ENCODE assay signal across 14 cellular contexts in the genomic region with DNA sequence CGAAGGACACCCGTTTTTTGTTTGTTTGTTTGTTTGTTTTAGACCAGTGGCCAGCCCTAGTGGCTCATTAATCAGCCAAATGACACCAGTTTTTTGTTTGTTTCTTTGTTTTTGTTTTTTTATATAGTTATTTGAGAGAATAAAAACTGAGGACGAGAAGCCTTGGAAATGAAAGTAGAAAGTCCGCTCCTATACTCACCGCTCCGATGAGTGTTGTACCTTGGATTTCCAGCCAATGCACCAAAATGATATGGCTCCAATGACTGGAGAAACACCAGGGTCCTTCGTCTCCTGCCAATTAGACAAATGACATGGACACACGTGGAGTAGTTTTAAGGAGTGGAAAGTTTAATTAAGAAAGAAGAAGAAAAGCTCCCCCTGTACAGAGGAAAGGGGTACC.
DNase-seq lines count a peak whose midpoint lies in the region; ATAC-seq and TF ChIP-seq lines count a peak whose summit lies in the region.
"Had no signal": no experiment of that assay in that cellular context is flagged by ENCODE, and none has a peak within 500 bp of the region (broad histone marks: within the 10 kb centered on the region; RNA-seq: fewer than 3 reads in every experiment).

No MANE protein-coding gene starts in this region.

- TF ChIP-seq RAD21 in SK-N-SH (IDR thresholded peaks at IDR 0.05; ENCODE audit: low read length) = no peak

- H2AFZ ChIP-seq in SK-N-SH (ENCODE audit: low read depth) = peak overlapping the region; percentile 32

- TF ChIP-seq EP300 in SK-N-SH (IDR thresholded peaks at IDR 0.05; ENCODE audit: borderline replicate concordance in 1 of 2, low read depth in 1 of 2, low read length in 1 of 2) = no peak

- H4K20me1 ChIP-seq in SK-N-SH (ENCODE audit: insufficient read depth) = no peaks in the 10 kb centered on the region

- peaks cover 0 to 9% (median 0%) of the 10 kb centered on the region in 7 donors for H3K27me3 ChIP-seq in heart right ventricle
- H3K27me3 ChIP-seq in SK-N-SH (ENCODE audit: insufficient read depth) = no peaks in the 10 kb centered on the region; the same call in 1 of the 2 replicates
- no peaks in the 10 kb centered on the region for H3K27me3 ChIP-seq in lower lobe of right lung (ENCODE audit: low read depth)
- H3K27me3 ChIP-seq in subcutaneous abdominal adipose tissue (ENCODE audit: control insufficient read depth in 5 of 5, insufficient read depth in 4 of 5, low read length in 5 of 5) = peaks cover 0 to 5% (median 2%) of the 10 kb centered on the region in 5 donors
- H3K27me3 ChIP-seq: left lung had no signal

- ATAC-seq in heart right ventricle (no peak), Right ventricle myocardium superior (ENCODE audit: poor library complexity) (no peak), lower lobe of right lung (no peak), HG02610 (IDR thresholded peaks at IDR 0.05; ENCODE audit: unreplicated experiment) (no peak)
- ATAC-seq: activated CD8-positive, alpha-beta T cell treated with anti-CD3 and anti-CD28 coated beads, Interleukin-2, amount 10 ng/mL, durations not matched to agents 7 days and 5 days had no signal

- H3K36me3 ChIP-seq in heart right ventricle = no peaks in the 10 kb centered on the region
- no peaks in the 10 kb centered on the region for H3K36me3 ChIP-seq in SK-N-SH (replicated peaks in 1 of 2; ENCODE audit: control insufficient read depth in 1 of 2, insufficient read depth in 2 of 2, low read length in 1 of 2)
- no peaks in the 10 kb centered on the region for H3K36me3 ChIP-seq in lower lobe of right lung
- H3K36me3 ChIP-seq in subcutaneous abdominal adipose tissue (ENCODE audit: control insufficient read depth in 5 of 5, insufficient read depth in 5 of 5, low read length in 5 of 5) = no peaks in the 10 kb centered on the region
- H3K36me3 ChIP-seq: left lung had no signal

- H3K4me1 ChIP-seq in heart right ventricle = no peaks in the 10 kb centered on the region
- H3K4me1 ChIP-seq in SK-N-SH (ENCODE audit: control insufficient read depth in 1 of 2, insufficient read depth in 2 of 2, low read depth in 1 of 2, low read length in 1 of 2) = no peaks in the 10 kb centered on the region; a peak in 1 of 4 replicates
- no peaks in the 10 kb centered on the region for H3K4me1 ChIP-seq in lower lobe of right lung
- H3K4me1 ChIP-seq in subcutaneous abdominal adipose tissue (ENCODE audit: control insufficient read depth in 5 of 5, insufficient read depth in 5 of 5, low read length in 5 of 5) = peaks cover 0 to 3% (median 0%) of the 10 kb centered on the region in 5 donors
- H3K4me1 ChIP-seq: left lung had no signal

- no peak for DNase-seq in heart right ventricle
- DNase-seq in Right ventricle myocardium superior = no peak
- DNase-seq in SK-N-SH = no peak
- no peak for DNase-seq in lower lobe of right lung
- DNase-seq in MV-4-11 (lab: John Stamatoyannopoulos, UW) = no peak
- DNase-seq in SKM-1 (lab: John Stamatoyannopoulos, UW; ENCODE audit: unreplicated experiment) = no peak
- DNase-seq: activated CD4-positive, CD25-positive, alpha-beta regulatory T cell; activated naive CD4-positive, alpha-beta T cell treated with Interleukin-2 at 50 U/mL for 16 hours; activated T-cell treated with anti-CD3 and anti-CD28 coated beads, Interleukin-2, amount 50 U/mL, for 24 hours; left lung; occipital lobe had no signal

- intact Hi-C loops in heart right ventricle (cut with DNase I) (loop anchor here in 9 of 10 donors (2.0 to 10.0 kb wide), 9 partner anchors 52 to 205 kb away; no protein-coding TSS in a partner anchor), Right ventricle myocardium superior (cut with DNase I) (loop anchor here (5.0 kb wide), 2 partner anchors 100 to 205 kb away; no protein-coding TSS in a partner anchor), lower lobe of right lung (cut with DNase I) (no loop called here)

- no peaks in the 10 kb centered on the region for H3K9me2 ChIP-seq in SK-N-SH

- POLR2A ChIA-PET in SK-N-SH (lab: Yijun Ruan, JAX) = no interaction called here

- no peaks in the 10 kb centered on the region for H3K79me2 ChIP-seq in SK-N-SH (ENCODE audit: insufficient read depth)

- CTCF ChIA-PET in SK-N-SH (lab: Yijun Ruan, JAX) = interaction anchor here (0.9 to 1.5 kb wide), 7 partner anchors 54 to 255 kb away, joined by 3 to 6 read pairs (median 4); no protein-coding TSS in a partner anchor

- H3K4me3 ChIP-seq in heart right ventricle (peak overlapping the region in 6 of 10 donors; percentile 11 to 37 (median 33)), SK-N-SH (ENCODE audit: low read depth in 2 of 2, low read length in 1 of 2) (peak overlapping the region; percentile 45 to 53), lower lobe of right lung (peak overlapping the region; percentile 27), subcutaneous abdominal adipose tissue (ENCODE audit: low read depth in 1 of 5, low read length in 5 of 5) (peak overlapping the region in 4 of 5 donors; percentile 2 to 52 (median 20))
- H3K4me3 ChIP-seq: left lung had no signal

- H3K27ac ChIP-seq in heart right ventricle (no peak overlapping the region), SK-N-SH (ENCODE audit: low read depth in 2 of 2, low read length in 1 of 2) (no peak overlapping the region), lower lobe of right lung (no peak overlapping the region), subcutaneous abdominal adipose tissue (ENCODE audit: low read depth, low read length) (no peak overlapping the region)
- H3K27ac ChIP-seq: left lung had no signal

- no peaks in the 10 kb centered on the region for H3K9me3 ChIP-seq in heart right ventricle
- H3K9me3 ChIP-seq in SK-N-SH = no peaks in the 10 kb centered on the region
- no peaks in the 10 kb centered on the region for H3K9me3 ChIP-seq in lower lobe of right lung
- no peaks in the 10 kb centered on the region for H3K9me3 ChIP-seq in subcutaneous abdominal adipose tissue (ENCODE audit: control insufficient read depth in 5 of 5, low read length in 5 of 5)
- H3K9me3 ChIP-seq: left lung had no signal

- 58 to 73% methylated on average over 8 of the region's 8 CpGs for WGBS in heart right ventricle, 2 donors
- under 1% methylated on average over 8 of the region's 8 CpGs for WGBS in SK-N-SH (ENCODE audit: low lambda C conversion rate)

- peak overlapping the region; percentile 68 for H3K4me2 ChIP-seq in SK-N-SH

- no peak overlapping the region for H3K9ac ChIP-seq in SK-N-SH
- peak overlapping the region in 1 of 5 donors; percentile 8 for H3K9ac ChIP-seq in subcutaneous abdominal adipose tissue (ENCODE audit: low read length in 5 of 5)

- H3F3A ChIP-seq in SK-N-SH (replicated peaks; ENCODE audit: insufficient read depth) = no peaks in the 10 kb centered on the region

- TF ChIP-seq CTCF in heart right ventricle (IDR thresholded peaks at IDR 0.05) (no peak), SK-N-SH (IDR thresholded peaks at IDR 0.05) (no peak), lower lobe of right lung (IDR thresholded peaks at IDR 0.05) (no peak)

TF ChIP-seq in SK-N-SH, 30 proteins besides CTCF, POLR2A, EP300 and RAD21:
- TF ChIP-seq, protein P1, sequence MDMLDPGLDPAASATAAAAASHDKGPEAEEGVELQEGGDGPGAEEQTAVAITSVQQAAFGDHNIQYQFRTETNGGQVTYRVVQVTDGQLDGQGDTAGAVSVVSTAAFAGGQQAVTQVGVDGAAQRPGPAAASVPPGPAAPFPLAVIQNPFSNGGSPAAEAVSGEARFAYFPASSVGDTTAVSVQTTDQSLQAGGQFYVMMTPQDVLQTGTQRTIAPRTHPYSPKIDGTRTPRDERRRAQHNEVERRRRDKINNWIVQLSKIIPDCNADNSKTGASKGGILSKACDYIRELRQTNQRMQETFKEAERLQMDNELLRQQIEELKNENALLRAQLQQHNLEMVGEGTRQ (IDR thresholded peaks at IDR 0.05; ENCODE audit: borderline replicate concordance, low read depth, low read length) = no peak
- TF ChIP-seq JUND (IDR thresholded peaks at IDR 0.05) (no peak), NFIC (IDR thresholded peaks at IDR 0.05; ENCODE audit: borderline replicate concordance) (no peak), TCF12 (IDR thresholded peaks at IDR 0.05) (no peak), MXI1 (IDR thresholded peaks at IDR 0.05; ENCODE audit: low read depth, low read length) (no peak)
